Comparison of ENCODE assay signal across 1 cellular context in the genomic region with DNA sequence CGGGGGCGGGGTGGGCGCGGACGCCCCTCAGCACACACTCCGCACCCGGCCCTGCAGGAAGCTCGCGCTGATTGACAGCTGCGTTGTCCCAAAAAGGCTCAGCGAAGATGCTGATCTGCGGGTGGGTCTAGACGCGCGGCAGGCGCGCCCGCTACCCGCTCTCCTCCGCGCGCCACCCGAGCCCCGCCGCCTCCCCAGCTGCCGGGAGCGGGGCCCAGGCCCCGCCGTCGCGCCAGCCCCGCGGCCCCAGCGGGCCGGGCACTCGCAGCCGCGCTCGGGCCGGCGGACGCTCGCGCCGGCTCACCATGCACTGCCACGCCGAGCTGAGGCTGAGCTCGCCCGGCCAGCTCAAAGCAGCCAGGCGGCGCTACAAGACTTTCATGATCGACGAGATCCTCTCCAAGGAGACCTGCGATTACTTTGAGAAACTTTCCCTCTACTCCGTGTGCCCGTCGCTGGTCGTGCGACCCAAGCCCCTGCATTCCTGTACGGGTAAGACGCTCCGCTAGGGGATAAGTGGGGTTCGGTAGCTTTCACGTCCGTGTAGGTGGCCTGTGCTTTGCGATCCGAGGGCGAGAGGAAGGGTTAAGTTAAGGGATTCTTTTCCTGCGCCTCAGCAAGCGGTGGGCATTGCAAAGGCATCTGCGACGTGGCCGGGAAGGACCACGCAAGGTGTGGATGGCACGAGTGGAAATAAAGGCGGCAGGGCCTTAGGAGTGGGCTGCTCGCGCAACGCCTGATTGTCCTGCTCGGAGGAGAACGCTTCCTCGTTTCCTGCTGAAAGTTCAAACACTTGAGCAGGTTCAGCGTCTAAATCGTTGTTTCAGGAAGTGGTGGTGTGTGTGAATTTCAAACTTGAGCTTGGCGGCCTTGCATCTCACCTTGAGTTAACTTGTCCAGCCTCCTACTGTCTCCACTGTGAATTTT.
TF ChIP-seq lines count a peak whose summit lies in the region.

A gene with protein sequence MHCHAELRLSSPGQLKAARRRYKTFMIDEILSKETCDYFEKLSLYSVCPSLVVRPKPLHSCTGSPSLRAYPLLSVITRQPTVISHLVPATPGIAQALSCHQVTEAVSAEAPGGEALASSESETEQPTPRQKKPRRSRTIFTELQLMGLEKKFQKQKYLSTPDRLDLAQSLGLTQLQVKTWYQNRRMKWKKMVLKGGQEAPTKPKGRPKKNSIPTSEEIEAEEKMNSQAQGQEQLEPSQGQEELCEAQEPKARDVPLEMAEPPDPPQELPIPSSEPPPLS (plus strand): TSS at position 118 of the 927 bp plus-strand sequence. CDS start 188 bp downstream, at position 306.

TF ChIP-seq in HEK293, 187 proteins besides CTCF, POLR2A, EP300 and RAD21 (continued from another document):
- TF ChIP-seq, protein P1, sequence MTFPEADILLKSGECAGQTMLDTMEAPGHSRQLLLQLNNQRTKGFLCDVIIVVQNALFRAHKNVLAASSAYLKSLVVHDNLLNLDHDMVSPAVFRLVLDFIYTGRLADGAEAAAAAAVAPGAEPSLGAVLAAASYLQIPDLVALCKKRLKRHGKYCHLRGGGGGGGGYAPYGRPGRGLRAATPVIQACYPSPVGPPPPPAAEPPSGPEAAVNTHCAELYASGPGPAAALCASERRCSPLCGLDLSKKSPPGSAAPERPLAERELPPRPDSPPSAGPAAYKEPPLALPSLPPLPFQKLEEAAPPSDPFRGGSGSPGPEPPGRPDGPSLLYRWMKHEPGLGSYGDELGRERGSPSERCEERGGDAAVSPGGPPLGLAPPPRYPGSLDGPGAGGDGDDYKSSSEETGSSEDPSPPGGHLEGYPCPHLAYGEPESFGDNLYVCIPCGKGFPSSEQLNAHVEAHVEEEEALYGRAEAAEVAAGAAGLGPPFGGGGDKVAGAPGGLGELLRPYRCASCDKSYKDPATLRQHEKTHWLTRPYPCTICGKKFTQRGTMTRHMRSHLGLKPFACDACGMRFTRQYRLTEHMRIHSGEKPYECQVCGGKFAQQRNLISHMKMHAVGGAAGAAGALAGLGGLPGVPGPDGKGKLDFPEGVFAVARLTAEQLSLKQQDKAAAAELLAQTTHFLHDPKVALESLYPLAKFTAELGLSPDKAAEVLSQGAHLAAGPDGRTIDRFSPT (tag by site-specific recombination; IDR thresholded peaks at IDR 0.05), result 0 out of 2 replicates have a peak, but pooled peaks have one; percentile 12
- TF ChIP-seq, protein P2, sequence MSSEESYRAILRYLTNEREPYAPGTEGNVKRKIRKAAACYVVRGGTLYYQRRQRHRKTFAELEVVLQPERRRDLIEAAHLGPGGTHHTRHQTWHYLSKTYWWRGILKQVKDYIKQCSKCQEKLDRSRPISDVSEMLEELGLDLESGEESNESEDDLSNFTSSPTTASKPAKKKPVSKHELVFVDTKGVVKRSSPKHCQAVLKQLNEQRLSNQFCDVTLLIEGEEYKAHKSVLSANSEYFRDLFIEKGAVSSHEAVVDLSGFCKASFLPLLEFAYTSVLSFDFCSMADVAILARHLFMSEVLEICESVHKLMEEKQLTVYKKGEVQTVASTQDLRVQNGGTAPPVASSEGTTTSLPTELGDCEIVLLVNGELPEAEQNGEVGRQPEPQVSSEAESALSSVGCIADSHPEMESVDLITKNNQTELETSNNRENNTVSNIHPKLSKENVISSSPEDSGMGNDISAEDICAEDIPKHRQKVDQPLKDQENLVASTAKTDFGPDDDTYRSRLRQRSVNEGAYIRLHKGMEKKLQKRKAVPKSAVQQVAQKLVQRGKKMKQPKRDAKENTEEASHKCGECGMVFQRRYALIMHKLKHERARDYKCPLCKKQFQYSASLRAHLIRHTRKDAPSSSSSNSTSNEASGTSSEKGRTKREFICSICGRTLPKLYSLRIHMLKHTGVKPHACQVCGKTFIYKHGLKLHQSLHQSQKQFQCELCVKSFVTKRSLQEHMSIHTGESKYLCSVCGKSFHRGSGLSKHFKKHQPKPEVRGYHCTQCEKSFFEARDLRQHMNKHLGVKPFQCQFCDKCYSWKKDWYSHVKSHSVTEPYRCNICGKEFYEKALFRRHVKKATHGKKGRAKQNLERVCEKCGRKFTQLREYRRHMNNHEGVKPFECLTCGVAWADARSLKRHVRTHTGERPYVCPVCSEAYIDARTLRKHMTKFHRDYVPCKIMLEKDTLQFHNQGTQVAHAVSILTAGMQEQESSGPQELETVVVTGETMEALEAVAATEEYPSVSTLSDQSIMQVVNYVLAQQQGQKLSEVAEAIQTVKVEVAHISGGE (tag by site-specific recombination; conservative IDR thresholded peaks at IDR 0.05; ENCODE audit: low read depth), result peak; percentile 27; the same call in 1 of the 2 replicates
- TF ChIP-seq ZXDB (tag by site-specific recombination; IDR thresholded peaks at IDR 0.05), result peak; percentile 71
- TF ChIP-seq, protein P3, sequence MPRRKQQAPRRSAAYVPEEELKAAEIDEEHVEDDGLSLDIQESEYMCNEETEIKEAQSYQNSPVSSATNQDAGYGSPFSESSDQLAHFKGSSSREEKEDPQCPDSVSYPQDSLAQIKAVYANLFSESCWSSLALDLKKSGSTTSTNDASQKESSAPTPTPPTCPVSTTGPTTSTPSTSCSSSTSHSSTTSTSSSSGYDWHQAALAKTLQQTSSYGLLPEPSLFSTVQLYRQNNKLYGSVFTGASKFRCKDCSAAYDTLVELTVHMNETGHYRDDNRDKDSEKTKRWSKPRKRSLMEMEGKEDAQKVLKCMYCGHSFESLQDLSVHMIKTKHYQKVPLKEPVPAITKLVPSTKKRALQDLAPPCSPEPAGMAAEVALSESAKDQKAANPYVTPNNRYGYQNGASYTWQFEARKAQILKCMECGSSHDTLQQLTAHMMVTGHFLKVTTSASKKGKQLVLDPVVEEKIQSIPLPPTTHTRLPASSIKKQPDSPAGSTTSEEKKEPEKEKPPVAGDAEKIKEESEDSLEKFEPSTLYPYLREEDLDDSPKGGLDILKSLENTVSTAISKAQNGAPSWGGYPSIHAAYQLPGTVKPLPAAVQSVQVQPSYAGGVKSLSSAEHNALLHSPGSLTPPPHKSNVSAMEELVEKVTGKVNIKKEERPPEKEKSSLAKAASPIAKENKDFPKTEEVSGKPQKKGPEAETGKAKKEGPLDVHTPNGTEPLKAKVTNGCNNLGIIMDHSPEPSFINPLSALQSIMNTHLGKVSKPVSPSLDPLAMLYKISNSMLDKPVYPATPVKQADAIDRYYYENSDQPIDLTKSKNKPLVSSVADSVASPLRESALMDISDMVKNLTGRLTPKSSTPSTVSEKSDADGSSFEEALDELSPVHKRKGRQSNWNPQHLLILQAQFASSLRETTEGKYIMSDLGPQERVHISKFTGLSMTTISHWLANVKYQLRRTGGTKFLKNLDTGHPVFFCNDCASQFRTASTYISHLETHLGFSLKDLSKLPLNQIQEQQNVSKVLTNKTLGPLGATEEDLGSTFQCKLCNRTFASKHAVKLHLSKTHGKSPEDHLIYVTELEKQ (tag by site-specific recombination; IDR thresholded peaks at IDR 0.05; ENCODE audit: borderline replicate concordance), result no peak
- no peak for TF ChIP-seq ZNF394 (tag by site-specific recombination; IDR thresholded peaks at IDR 0.05; ENCODE audit: borderline replicate concordance)
- TF ChIP-seq, protein P4, sequence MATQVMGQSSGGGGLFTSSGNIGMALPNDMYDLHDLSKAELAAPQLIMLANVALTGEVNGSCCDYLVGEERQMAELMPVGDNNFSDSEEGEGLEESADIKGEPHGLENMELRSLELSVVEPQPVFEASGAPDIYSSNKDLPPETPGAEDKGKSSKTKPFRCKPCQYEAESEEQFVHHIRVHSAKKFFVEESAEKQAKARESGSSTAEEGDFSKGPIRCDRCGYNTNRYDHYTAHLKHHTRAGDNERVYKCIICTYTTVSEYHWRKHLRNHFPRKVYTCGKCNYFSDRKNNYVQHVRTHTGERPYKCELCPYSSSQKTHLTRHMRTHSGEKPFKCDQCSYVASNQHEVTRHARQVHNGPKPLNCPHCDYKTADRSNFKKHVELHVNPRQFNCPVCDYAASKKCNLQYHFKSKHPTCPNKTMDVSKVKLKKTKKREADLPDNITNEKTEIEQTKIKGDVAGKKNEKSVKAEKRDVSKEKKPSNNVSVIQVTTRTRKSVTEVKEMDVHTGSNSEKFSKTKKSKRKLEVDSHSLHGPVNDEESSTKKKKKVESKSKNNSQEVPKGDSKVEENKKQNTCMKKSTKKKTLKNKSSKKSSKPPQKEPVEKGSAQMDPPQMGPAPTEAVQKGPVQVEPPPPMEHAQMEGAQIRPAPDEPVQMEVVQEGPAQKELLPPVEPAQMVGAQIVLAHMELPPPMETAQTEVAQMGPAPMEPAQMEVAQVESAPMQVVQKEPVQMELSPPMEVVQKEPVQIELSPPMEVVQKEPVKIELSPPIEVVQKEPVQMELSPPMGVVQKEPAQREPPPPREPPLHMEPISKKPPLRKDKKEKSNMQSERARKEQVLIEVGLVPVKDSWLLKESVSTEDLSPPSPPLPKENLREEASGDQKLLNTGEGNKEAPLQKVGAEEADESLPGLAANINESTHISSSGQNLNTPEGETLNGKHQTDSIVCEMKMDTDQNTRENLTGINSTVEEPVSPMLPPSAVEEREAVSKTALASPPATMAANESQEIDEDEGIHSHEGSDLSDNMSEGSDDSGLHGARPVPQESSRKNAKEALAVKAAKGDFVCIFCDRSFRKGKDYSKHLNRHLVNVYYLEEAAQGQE (tag by site-specific recombination; IDR thresholded peaks at IDR 0.05), result no peak
- peak; percentile 49 for TF ChIP-seq ZEB2 (tag by site-specific recombination; IDR thresholded peaks at IDR 0.05)
- TF ChIP-seq, protein P5, sequence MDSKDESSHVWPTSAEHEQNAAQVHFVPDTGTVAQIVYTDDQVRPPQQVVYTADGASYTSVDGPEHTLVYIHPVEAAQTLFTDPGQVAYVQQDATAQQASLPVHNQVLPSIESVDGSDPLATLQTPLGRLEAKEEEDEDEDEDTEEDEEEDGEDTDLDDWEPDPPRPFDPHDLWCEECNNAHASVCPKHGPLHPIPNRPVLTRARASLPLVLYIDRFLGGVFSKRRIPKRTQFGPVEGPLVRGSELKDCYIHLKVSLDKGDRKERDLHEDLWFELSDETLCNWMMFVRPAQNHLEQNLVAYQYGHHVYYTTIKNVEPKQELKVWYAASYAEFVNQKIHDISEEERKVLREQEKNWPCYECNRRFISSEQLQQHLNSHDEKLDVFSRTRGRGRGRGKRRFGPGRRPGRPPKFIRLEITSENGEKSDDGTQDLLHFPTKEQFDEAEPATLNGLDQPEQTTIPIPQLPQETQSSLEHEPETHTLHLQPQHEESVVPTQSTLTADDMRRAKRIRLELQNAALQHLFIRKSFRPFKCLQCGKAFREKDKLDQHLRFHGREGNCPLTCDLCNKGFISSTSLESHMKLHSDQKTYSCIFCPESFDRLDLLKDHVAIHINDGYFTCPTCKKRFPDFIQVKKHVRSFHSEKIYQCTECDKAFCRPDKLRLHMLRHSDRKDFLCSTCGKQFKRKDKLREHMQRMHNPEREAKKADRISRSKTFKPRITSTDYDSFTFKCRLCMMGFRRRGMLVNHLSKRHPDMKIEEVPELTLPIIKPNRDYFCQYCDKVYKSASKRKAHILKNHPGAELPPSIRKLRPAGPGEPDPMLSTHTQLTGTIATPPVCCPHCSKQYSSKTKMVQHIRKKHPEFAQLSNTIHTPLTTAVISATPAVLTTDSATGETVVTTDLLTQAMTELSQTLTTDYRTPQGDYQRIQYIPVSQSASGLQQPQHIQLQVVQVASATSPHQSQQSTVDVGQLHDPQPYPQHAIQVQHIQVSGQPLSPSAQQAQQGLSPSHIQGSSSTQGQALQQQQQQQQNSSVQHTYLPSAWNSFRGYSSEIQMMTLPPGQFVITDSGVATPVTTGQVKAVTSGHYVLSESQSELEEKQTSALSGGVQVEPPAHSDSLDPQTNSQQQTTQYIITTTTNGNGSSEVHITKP (tag by site-specific recombination; IDR thresholded peaks at IDR 0.05), result peak; percentile 48
- peak; percentile 38; the same call in 1 of the 2 replicates for TF ChIP-seq ZNF660 (tag by site-specific recombination; IDR thresholded peaks at IDR 0.05)
- TF ChIP-seq SP2 (tag by site-specific recombination; IDR thresholded peaks at IDR 0.05), result 0 out of 2 replicates have a peak, but pooled peaks have one; percentile 16
- TF ChIP-seq ZNF2 (tag by site-specific recombination; IDR thresholded peaks at IDR 0.05), result peak; percentile 58; the same call in 1 of the 2 replicates
- TF ChIP-seq ZFP37 (tag by site-specific recombination; IDR thresholded peaks at IDR 0.05), result 0 out of 2 replicates have a peak, but pooled peaks have one; percentile 20
- TF ChIP-seq, protein P6, sequence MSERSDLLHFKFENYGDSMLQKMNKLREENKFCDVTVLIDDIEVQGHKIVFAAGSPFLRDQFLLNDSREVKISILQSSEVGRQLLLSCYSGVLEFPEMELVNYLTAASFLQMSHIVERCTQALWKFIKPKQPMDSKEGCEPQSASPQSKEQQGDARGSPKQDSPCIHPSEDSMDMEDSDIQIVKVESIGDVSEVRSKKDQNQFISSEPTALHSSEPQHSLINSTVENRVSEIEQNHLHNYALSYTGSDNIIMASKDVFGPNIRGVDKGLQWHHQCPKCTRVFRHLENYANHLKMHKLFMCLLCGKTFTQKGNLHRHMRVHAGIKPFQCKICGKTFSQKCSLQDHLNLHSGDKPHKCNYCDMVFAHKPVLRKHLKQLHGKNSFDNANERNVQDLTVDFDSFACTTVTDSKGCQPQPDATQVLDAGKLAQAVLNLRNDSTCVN (tag by site-specific recombination; optimal IDR thresholded peaks at IDR 0.05), result no peak
- TF ChIP-seq ZBTB7A (tag by site-specific recombination; IDR thresholded peaks at IDR 0.05; ENCODE audit: low read depth), result 0 out of 2 replicates have a peak, but pooled peaks have one; percentile 34
- peak; percentile 17; the same call in 1 of the 2 replicates for TF ChIP-seq ZBTB48 (tag by site-specific recombination; IDR thresholded peaks at IDR 0.05)
- TF ChIP-seq ZBTB17 (tag by site-specific recombination; IDR thresholded peaks at IDR 0.05), result peak; percentile 83
- no peak for TF ChIP-seq ZNF514 (tag by site-specific recombination; IDR thresholded peaks at IDR 0.05)
- peak; percentile 59; the same call in 1 of the 2 replicates for TF ChIP-seq ZBTB20 (tag by site-specific recombination; IDR thresholded peaks at IDR 0.05)
- no peak for TF ChIP-seq ZBTB21 (tag by site-specific recombination; IDR thresholded peaks at IDR 0.05)
- TF ChIP-seq ZBTB8A (tag by site-specific recombination; IDR thresholded peaks at IDR 0.05), result peak; percentile 51; the same call in 1 of the 2 replicates
- TF ChIP-seq PRDM1 (tag by site-specific recombination; IDR thresholded peaks at IDR 0.05), result no peak
- peak; percentile 73 for TF ChIP-seq ZNF600 (tag by site-specific recombination; IDR thresholded peaks at IDR 0.05)
- TF ChIP-seq ZNF777 (tag by site-specific recombination; IDR thresholded peaks at IDR 0.05; ENCODE audit: borderline replicate concordance), result 0 out of 2 replicates have a peak, but pooled peaks have one; percentile 53
- TF ChIP-seq ZNF366 (tag by site-specific recombination; conservative IDR thresholded peaks at IDR 0.05), result 0 out of 2 replicates have a peak, but pooled peaks have one; percentile 21
- TF ChIP-seq, protein P7, sequence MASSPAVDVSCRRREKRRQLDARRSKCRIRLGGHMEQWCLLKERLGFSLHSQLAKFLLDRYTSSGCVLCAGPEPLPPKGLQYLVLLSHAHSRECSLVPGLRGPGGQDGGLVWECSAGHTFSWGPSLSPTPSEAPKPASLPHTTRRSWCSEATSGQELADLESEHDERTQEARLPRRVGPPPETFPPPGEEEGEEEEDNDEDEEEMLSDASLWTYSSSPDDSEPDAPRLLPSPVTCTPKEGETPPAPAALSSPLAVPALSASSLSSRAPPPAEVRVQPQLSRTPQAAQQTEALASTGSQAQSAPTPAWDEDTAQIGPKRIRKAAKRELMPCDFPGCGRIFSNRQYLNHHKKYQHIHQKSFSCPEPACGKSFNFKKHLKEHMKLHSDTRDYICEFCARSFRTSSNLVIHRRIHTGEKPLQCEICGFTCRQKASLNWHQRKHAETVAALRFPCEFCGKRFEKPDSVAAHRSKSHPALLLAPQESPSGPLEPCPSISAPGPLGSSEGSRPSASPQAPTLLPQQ (tag by site-specific recombination; IDR thresholded peaks at IDR 0.05), result 0 out of 2 replicates have a peak, but pooled peaks have one; percentile 24
- peak; percentile 33; the same call in 1 of the 2 replicates for TF ChIP-seq ZNF654 (tag by site-specific recombination; IDR thresholded peaks at IDR 0.05; ENCODE audit: low read depth)
